22 cellular contexts compared by ENCODE assay signal in the genomic region with DNA sequence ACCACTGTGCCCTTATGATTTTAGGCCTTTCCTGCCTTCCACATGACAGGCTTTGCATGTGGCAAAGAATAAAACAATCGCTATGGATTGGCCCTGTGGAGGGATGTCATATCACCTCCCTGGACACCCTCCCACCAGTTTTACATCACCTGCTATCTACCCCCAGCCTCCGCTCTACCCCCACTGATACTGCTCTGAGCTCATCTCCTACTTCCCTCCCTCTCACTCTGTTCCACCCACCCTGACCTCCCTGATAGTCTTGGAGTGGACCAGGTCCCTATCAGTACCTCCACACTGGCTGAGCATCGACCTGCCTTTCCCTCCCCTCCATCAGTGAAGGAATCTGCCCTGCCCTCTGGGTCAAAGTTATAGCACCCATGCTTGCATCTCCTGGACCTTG.
DNase-seq lines count a peak whose midpoint lies in the region; ATAC-seq, FAIRE-seq and TF ChIP-seq lines count a peak whose summit lies in the region.
"Had no signal": no experiment of that assay in that cellular context is flagged by ENCODE, and none has a peak within 500 bp of the region (broad histone marks: within the 10 kb centered on the region; RNA-seq: fewer than 3 reads in every experiment).

No MANE protein-coding gene starts in this region.

- H3K4me3 Mint-ChIP-seq in T-helper 1 cell treated with Interleukin-12 subunit alpha and Interleukin-12 subunit beta and Interleukin-4 antibody, amounts not matched to agents 30 μg/mL and 1 μg/mL, for 36 hours = peak overlapping the region; percentile 14
- H3K4me3 Mint-ChIP-seq in activated T-helper 17 cell treated with anti-CD3 and anti-CD28 coated beads, Interleukin-2, amount 50 U/mL, for 72 hours = peak overlapping the region; percentile 87
- H3K4me3 Mint-ChIP-seq in naive thymus-derived CD8-positive, alpha-beta T cell = no peak overlapping the region
- H3K4me3 Mint-ChIP-seq: HFFc6 had no signal

- TF ChIP-seq CTCF in HEK293 (tag by site-specific recombination; IDR thresholded peaks at IDR 0.05) (no peak), smooth muscle cell (IDR thresholded peaks at IDR 0.05; ENCODE audit: borderline replicate concordance, insufficient read depth, poor library complexity, severe bottlenecking) (no peak)

- FAIRE-seq in H54 (lab: Jason Lieb, UNC) = no peak
- FAIRE-seq: D721Med, GM18507, urothelium cell line had no signal

- peaks cover 55% of the 10 kb centered on the region for H3K4me1 Mint-ChIP-seq in T-helper 1 cell treated with Interleukin-12 subunit alpha and Interleukin-12 subunit beta and Interleukin-4 antibody, amounts not matched to agents 30 μg/mL and 1 μg/mL, for 36 hours (ENCODE audit: low read depth)
- H3K4me1 Mint-ChIP-seq in activated T-helper 17 cell treated with anti-CD3 and anti-CD28 coated beads, Interleukin-2, amount 50 U/mL, for 72 hours = peaks cover 63% of the 10 kb centered on the region
- H3K4me1 Mint-ChIP-seq in naive thymus-derived CD8-positive, alpha-beta T cell = peaks cover 35 to 74% (median 65%) of the 10 kb centered on the region in 4 donors

- no peak overlapping the region for H3K4me2 ChIP-seq in smooth muscle cell

- no peak overlapping the region for H3K9ac ChIP-seq in smooth muscle cell (ENCODE audit: low read depth)

- H3K27ac ChIP-seq in HEK293 (ENCODE audit: extremely low read depth, low read depth, low read length) = no peak overlapping the region
- H3K27ac ChIP-seq in smooth muscle cell (ENCODE audit: low read depth) = no peak overlapping the region
- H3K27ac ChIP-seq: 22Rv1, ascending aorta, foreskin keratinocyte had no signal

- H3K27me3 Mint-ChIP-seq in T-helper 1 cell treated with Interleukin-12 subunit alpha and Interleukin-12 subunit beta and Interleukin-4 antibody, amounts not matched to agents 30 μg/mL and 1 μg/mL, for 36 hours (ENCODE audit: low read depth) = no peaks in the 10 kb centered on the region
- H3K27me3 Mint-ChIP-seq in activated T-helper 17 cell treated with anti-CD3 and anti-CD28 coated beads, Interleukin-2, amount 50 U/mL, for 72 hours = no peaks in the 10 kb centered on the region
- no peaks in the 10 kb centered on the region for H3K27me3 Mint-ChIP-seq in naive thymus-derived CD8-positive, alpha-beta T cell

- no peaks in the 10 kb centered on the region for H3K79me2 ChIP-seq in smooth muscle cell (ENCODE audit: low read depth)

- no peak for DNase-seq in T-helper 1 cell
- DNase-seq in naive thymus-derived CD8-positive, alpha-beta T cell = no peak
- no peak for DNase-seq in GM03348 (ENCODE audit: low spot score)
- DNase-seq in H54 (ENCODE audit: insufficient read length, low spot score) = no peak
- DNase-seq in smooth muscle cell (lab: John Stamatoyannopoulos, UW; ENCODE audit: unreplicated experiment) = no peak
- DNase-seq: cerebellar nuclear complex; erythroblast; foreskin keratinocyte; HFFc6; NCI-H1105 treated with DMSO at 0.1 percent for 48 hours; NCI-H2107; NCI-H526; stimulated activated CD4-positive, alpha-beta T cell treated with anti-CD3 and anti-CD28 coated beads, Interleukin-4, amount 100 ng/mL, for 24 hours had no signal

- WGBS in smooth muscle cell (ENCODE audit: low lambda C conversion rate) = 100% methylated on average over 3 of the region's 3 CpGs

- H3K27me3 ChIP-seq in smooth muscle cell (ENCODE audit: low read depth) = no peaks in the 10 kb centered on the region
- H3K27me3 ChIP-seq: ascending aorta, foreskin keratinocyte, neutrophil had no signal

- H3K9me3 Mint-ChIP-seq in T-helper 1 cell treated with Interleukin-12 subunit alpha and Interleukin-12 subunit beta and Interleukin-4 antibody, amounts not matched to agents 30 μg/mL and 1 μg/mL, for 36 hours = peaks cover 2% of the 10 kb centered on the region
- no peaks in the 10 kb centered on the region for H3K9me3 Mint-ChIP-seq in activated T-helper 17 cell treated with anti-CD3 and anti-CD28 coated beads, Interleukin-2, amount 50 U/mL, for 72 hours
- no peaks in the 10 kb centered on the region for H3K9me3 Mint-ChIP-seq in naive thymus-derived CD8-positive, alpha-beta T cell
- H3K9me3 Mint-ChIP-seq: HFFc6 had no signal

- H3K4me1 ChIP-seq in HEK293 (ENCODE audit: control insufficient read depth, insufficient read depth, low read length) = no peaks in the 10 kb centered on the region; the same call in 1 of the 2 replicates
- peaks cover 10% of the 10 kb centered on the region for H3K4me1 ChIP-seq in smooth muscle cell (ENCODE audit: low read depth)

- TF ChIP-seq POLR2A in H54 (IDR thresholded peaks at IDR 0.05; ENCODE audit: low read depth, low read length) = no peak

- peaks cover 4% of the 10 kb centered on the region for H4K20me1 ChIP-seq in smooth muscle cell (ENCODE audit: low read depth)

- no peak for ATAC-seq in activated T-helper 17 cell treated with anti-CD3 and anti-CD28 coated beads, Interleukin-2, amount 50 U/mL, for 72 hours (replicated peaks)
- no peak for ATAC-seq in naive thymus-derived CD8-positive, alpha-beta T cell

- H3F3A ChIP-seq in smooth muscle cell (ENCODE audit: low read depth) = no peaks in the 10 kb centered on the region

- POLR2A ChIA-PET in HEK293 (lab: Yijun Ruan, JAX) = no interaction called here
- POLR2A ChIA-PET in naive thymus-derived CD8-positive, alpha-beta T cell (lab: Charles Lee) = no interaction called here

- CTCF ChIA-PET in HEK293 (lab: Yijun Ruan, JAX) = no interaction called here

- H3K4me3 ChIP-seq in HEK293 (ENCODE audit: low read depth, low read length) = no peak overlapping the region
- no peak overlapping the region for H3K4me3 ChIP-seq in smooth muscle cell
- H3K4me3 ChIP-seq: ascending aorta had no signal

- no peaks in the 10 kb centered on the region for H3K9me3 ChIP-seq in HEK293 (ENCODE audit: control insufficient read depth, insufficient read depth, low read depth, low read length)
- no peaks in the 10 kb centered on the region for H3K9me3 ChIP-seq in smooth muscle cell (replicated peaks; ENCODE audit: low read depth)
- H3K9me3 ChIP-seq: ascending aorta, neutrophil had no signal

- H2AFZ ChIP-seq in smooth muscle cell (ENCODE audit: low read depth) = no peak overlapping the region

- peaks cover 22% of the 10 kb centered on the region for H3K36me3 Mint-ChIP-seq in T-helper 1 cell treated with Interleukin-12 subunit alpha and Interleukin-12 subunit beta and Interleukin-4 antibody, amounts not matched to agents 30 μg/mL and 1 μg/mL, for 36 hours (ENCODE audit: low read depth)
- H3K36me3 Mint-ChIP-seq in activated T-helper 17 cell treated with anti-CD3 and anti-CD28 coated beads, Interleukin-2, amount 50 U/mL, for 72 hours (ENCODE audit: low read depth) = no peaks in the 10 kb centered on the region
- peaks cover 0 to 9% (median 8%) of the 10 kb centered on the region in 3 donors for H3K36me3 Mint-ChIP-seq in naive thymus-derived CD8-positive, alpha-beta T cell

- H3K27ac Mint-ChIP-seq in T-helper 1 cell treated with Interleukin-12 subunit alpha and Interleukin-12 subunit beta and Interleukin-4 antibody, amounts not matched to agents 30 μg/mL and 1 μg/mL, for 36 hours = no peak overlapping the region
- H3K27ac Mint-ChIP-seq in activated T-helper 17 cell treated with anti-CD3 and anti-CD28 coated beads, Interleukin-2, amount 50 U/mL, for 72 hours = peak overlapping the region; percentile 19
- peak overlapping the region in 6 of 10 donors; percentile 34 to 97 (median 68) for H3K27ac Mint-ChIP-seq in naive thymus-derived CD8-positive, alpha-beta T cell

- H3K36me3 ChIP-seq in HEK293 (ENCODE audit: control insufficient read depth in 2 of 2, insufficient read depth in 1 of 2, low read length in 2 of 2) (no peaks in the 10 kb centered on the region), smooth muscle cell (ENCODE audit: low read depth) (no peaks in the 10 kb centered on the region)
- H3K36me3 ChIP-seq: ascending aorta, neutrophil had no signal

TF ChIP-seq in HEK293, 187 proteins besides CTCF, POLR2A, EP300 and RAD21 (continues in another document):
- TF ChIP-seq EGR2 (tag by site-specific recombination; IDR thresholded peaks at IDR 0.05; ENCODE audit: low read depth) (peak; percentile 81), ZNF426 (tag by site-specific recombination; IDR thresholded peaks at IDR 0.05) (no peak), ZFHX2 (tag by site-specific recombination; conservative IDR thresholded peaks at IDR 0.05) (peak; percentile 62), YY1 (tag by site-specific recombination; IDR thresholded peaks at IDR 0.05) (no peak), ZNF629 (tag by site-specific recombination; IDR thresholded peaks at IDR 0.05) (no peak), ZNF843 (tag by site-specific recombination; IDR thresholded peaks at IDR 0.05) (no peak), ZNF114 (tag by site-specific recombination; IDR thresholded peaks at IDR 0.05) (no peak), GLIS1 (tag by site-specific recombination; IDR thresholded peaks at IDR 0.05) (peak; percentile 75), ZNF239 (tag by site-specific recombination; IDR thresholded peaks at IDR 0.05) (no peak), ZNF302 (tag by site-specific recombination; IDR thresholded peaks at IDR 0.05; ENCODE audit: low read depth) (no peak), ZNF561 (tag by site-specific recombination; IDR thresholded peaks at IDR 0.05; ENCODE audit: borderline replicate concordance) (no peak)
- TF ChIP-seq, protein P1, sequence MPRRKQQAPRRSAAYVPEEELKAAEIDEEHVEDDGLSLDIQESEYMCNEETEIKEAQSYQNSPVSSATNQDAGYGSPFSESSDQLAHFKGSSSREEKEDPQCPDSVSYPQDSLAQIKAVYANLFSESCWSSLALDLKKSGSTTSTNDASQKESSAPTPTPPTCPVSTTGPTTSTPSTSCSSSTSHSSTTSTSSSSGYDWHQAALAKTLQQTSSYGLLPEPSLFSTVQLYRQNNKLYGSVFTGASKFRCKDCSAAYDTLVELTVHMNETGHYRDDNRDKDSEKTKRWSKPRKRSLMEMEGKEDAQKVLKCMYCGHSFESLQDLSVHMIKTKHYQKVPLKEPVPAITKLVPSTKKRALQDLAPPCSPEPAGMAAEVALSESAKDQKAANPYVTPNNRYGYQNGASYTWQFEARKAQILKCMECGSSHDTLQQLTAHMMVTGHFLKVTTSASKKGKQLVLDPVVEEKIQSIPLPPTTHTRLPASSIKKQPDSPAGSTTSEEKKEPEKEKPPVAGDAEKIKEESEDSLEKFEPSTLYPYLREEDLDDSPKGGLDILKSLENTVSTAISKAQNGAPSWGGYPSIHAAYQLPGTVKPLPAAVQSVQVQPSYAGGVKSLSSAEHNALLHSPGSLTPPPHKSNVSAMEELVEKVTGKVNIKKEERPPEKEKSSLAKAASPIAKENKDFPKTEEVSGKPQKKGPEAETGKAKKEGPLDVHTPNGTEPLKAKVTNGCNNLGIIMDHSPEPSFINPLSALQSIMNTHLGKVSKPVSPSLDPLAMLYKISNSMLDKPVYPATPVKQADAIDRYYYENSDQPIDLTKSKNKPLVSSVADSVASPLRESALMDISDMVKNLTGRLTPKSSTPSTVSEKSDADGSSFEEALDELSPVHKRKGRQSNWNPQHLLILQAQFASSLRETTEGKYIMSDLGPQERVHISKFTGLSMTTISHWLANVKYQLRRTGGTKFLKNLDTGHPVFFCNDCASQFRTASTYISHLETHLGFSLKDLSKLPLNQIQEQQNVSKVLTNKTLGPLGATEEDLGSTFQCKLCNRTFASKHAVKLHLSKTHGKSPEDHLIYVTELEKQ (tag by site-specific recombination; IDR thresholded peaks at IDR 0.05; ENCODE audit: borderline replicate concordance) = no peak

Comparison
In these comparisons a context has a peak if more than half of its experiments do, and no peak if none do; other contexts are left out.
1. H3K4me3 Mint-ChIP-seq: peak in T-helper 1 cell treated with Interleukin-12 subunit alpha and Interleukin-12 subunit beta and Interleukin-4 antibody, amounts not matched to agents 30 μg/mL and 1 μg/mL, for 36 hours (single experiment) and activated T-helper 17 cell treated with anti-CD3 and anti-CD28 coated beads, Interleukin-2, amount 50 U/mL, for 72 hours (single experiment); none in naive thymus-derived CD8-positive, alpha-beta T cell (0 of 10).